ENCODE assay signal across 8 cellular contexts in genomic region chr14:21384494-21384851, GRCh38. TPM values are rescaled to one million over a fixed set of nuclear protein-coding genes. Genes with fewer than 3 reads are reported as not detected.
DNase-seq lines count a peak whose midpoint lies in the region; ATAC-seq, FAIRE-seq and TF ChIP-seq lines count a peak whose summit lies in the region.

No MANE protein-coding gene starts in this region.

- DNase-seq in astrocyte (ENCODE audit: low read depth) (no peak), mesendoderm (no peak), aorta (no peak), mucosa of gallbladder (ENCODE audit: low spot score) (no peak), SW480 (ENCODE audit: low spot score) (no peak)

- peak overlapping the region; percentile 65 for H2AFZ ChIP-seq in astrocyte (ENCODE audit: low read depth, low read length)

- H3K23ac ChIP-seq in mesendoderm (ENCODE audit: low read length), result no peak overlapping the region

- H3K27ac ChIP-seq in BLaER1 treated with 17β-estradiol and CSF1 and Interleukin-3, amounts not matched to agents 10 nM and 100 nM, result peak overlapping the region; percentile 96 to 99 (median 98)
- H3K27ac ChIP-seq in astrocyte (ENCODE audit: low read depth, low read length) (peak overlapping the region; percentile 95), mesendoderm (ENCODE audit: low read depth, low read length) (peak overlapping the region; percentile 60), aorta (ENCODE audit: low read depth in 1 of 2, low read length in 2 of 2) (peak overlapping the region in 1 of 2 donors; percentile 80)

- no peak overlapping the region for H3K18ac ChIP-seq in mesendoderm (ENCODE audit: low read length)

- peaks cover 19 to 41% (median 34%) of the 10 kb centered on the region in 11 experiments; a peak in 21 of 22 replicates for H4K20me1 ChIP-seq in BLaER1 treated with 17β-estradiol and CSF1 and Interleukin-3, amounts not matched to agents 10 nM and 100 nM
- H4K20me1 ChIP-seq in astrocyte (ENCODE audit: insufficient read depth, low read length), result peaks cover 29% of the 10 kb centered on the region

- H3K36me3 ChIP-seq in BLaER1 treated with 17β-estradiol and CSF1 and Interleukin-3, amounts not matched to agents 10 nM and 100 nM, result peaks cover 42 to 71% (median 57%) of the 10 kb centered on the region in 11 experiments
- H3K36me3 ChIP-seq in astrocyte (ENCODE audit: insufficient read depth, low read length) (peaks cover under 1% of the 10 kb centered on the region), mesendoderm (ENCODE audit: control insufficient read depth, insufficient read depth, low read length) (peaks cover 4% of the 10 kb centered on the region), aorta (ENCODE audit: control insufficient read depth in 1 of 2, insufficient read depth in 2 of 2, low read length in 1 of 2) (peaks cover 2 to 4% of the 10 kb centered on the region in 2 donors)

- H3K27me3 Mint-ChIP-seq in astrocyte (ENCODE audit: low read depth, unreplicated experiment), result no peaks in the 10 kb centered on the region

- peaks cover 46% of the 10 kb centered on the region for H3K79me2 ChIP-seq in astrocyte (ENCODE audit: insufficient read depth, low read length)
- peaks cover 35% of the 10 kb centered on the region for H3K79me2 ChIP-seq in mesendoderm (ENCODE audit: control insufficient read depth, insufficient read depth, low read length)

- ATAC-seq in GM19043 (IDR thresholded peaks at IDR 0.05; ENCODE audit: low read depth, unreplicated experiment), result peak; percentile 13
- peak; percentile 14 for ATAC-seq in HG03460 (IDR thresholded peaks at IDR 0.05; ENCODE audit: unreplicated experiment)
- no peak for ATAC-seq in aorta (ENCODE audit: low FRiP score)

- H4K5ac ChIP-seq in mesendoderm (ENCODE audit: low read length), result no peak overlapping the region

- FAIRE-seq in astrocyte (lab: Jason Lieb, UNC), result no peak

- H3K9me3 ChIP-seq in BLaER1 treated with 17β-estradiol and CSF1 and Interleukin-3, amounts not matched to agents 10 nM and 100 nM (replicated peaks in 1 of 11), result no peaks in the 10 kb centered on the region
- H3K9me3 ChIP-seq in astrocyte (ENCODE audit: insufficient read depth, low read depth, low read length) (no peaks in the 10 kb centered on the region), aorta (ENCODE audit: control insufficient read depth, low read length) (no peaks in the 10 kb centered on the region)

- H3K4me1 Mint-ChIP-seq in astrocyte (ENCODE audit: low read depth, unreplicated experiment), result peaks cover 12% of the 10 kb centered on the region

- no peak overlapping the region for H2BK15ac ChIP-seq in mesendoderm (replicated peaks; ENCODE audit: low read depth)

- no peak overlapping the region for H2AK5ac ChIP-seq in mesendoderm (ENCODE audit: low read length)

- H3K9me3 Mint-ChIP-seq in astrocyte (ENCODE audit: unreplicated experiment), result no peaks in the 10 kb centered on the region

- H3K4ac ChIP-seq in mesendoderm (ENCODE audit: low read depth, low read length), result no peak overlapping the region

- intact Hi-C loops in aorta (cut with DNase I), result loop anchor here (1.0 to 10.0 kb wide), 5 partner anchors 53 to 310 kb away; partner anchors contain the start of genes HNRNPC (in 2 of the 2), ARHGEF40 (in 1 of the 2) and CHD8 (in 1 of the 2)

- H3K36me3 Mint-ChIP-seq in astrocyte (ENCODE audit: low read depth, unreplicated experiment), result peaks cover 13% of the 10 kb centered on the region

- peak overlapping the region; percentile 76 to 91 (median 88) for H3K4me3 ChIP-seq in BLaER1 treated with 17β-estradiol and CSF1 and Interleukin-3, amounts not matched to agents 10 nM and 100 nM
- H3K4me3 ChIP-seq in astrocyte (ENCODE audit: insufficient read depth, low read depth, low read length), result peak overlapping the region; percentile 98
- H3K4me3 ChIP-seq in mesendoderm (ENCODE audit: low read length), result peak overlapping the region; percentile 52
- H3K4me3 ChIP-seq in aorta (ENCODE audit: low read length in 2 of 2), result peak overlapping the region; percentile 29 to 32

- peak overlapping the region; percentile 84 for H3K56ac ChIP-seq in mesendoderm (ENCODE audit: low read length)

- peak overlapping the region; percentile 99 for H3K27ac Mint-ChIP-seq in astrocyte (ENCODE audit: unreplicated experiment)

- no CpG with 5 or more reads among the region's 12 CpGs for WGBS in mesendoderm (ENCODE audit: extremely low coverage, insufficient coverage, low lambda C conversion rate)
- 0 to 1% methylated on average over 12 of the region's 12 CpGs for WGBS in aorta, 2 donors

- no peak overlapping the region for H2BK5ac ChIP-seq in mesendoderm (ENCODE audit: low read length)

- H3K79me1 ChIP-seq in mesendoderm (ENCODE audit: low read length), result peaks cover 1% of the 10 kb centered on the region

- H2BK120ac ChIP-seq in mesendoderm (ENCODE audit: low read depth, low read length), result no peak overlapping the region

- H3K4me1 ChIP-seq in BLaER1 treated with 17β-estradiol and CSF1 and Interleukin-3, amounts not matched to agents 10 nM and 100 nM, result peaks cover 30 to 53% (median 44%) of the 10 kb centered on the region in 10 experiments
- H3K4me1 ChIP-seq in astrocyte (ENCODE audit: insufficient read depth, low read length), result peaks cover 15% of the 10 kb centered on the region
- H3K4me1 ChIP-seq in mesendoderm (ENCODE audit: control insufficient read depth, low read depth, low read length), result no peaks in the 10 kb centered on the region
- peaks cover 0 to 2% of the 10 kb centered on the region in 2 donors for H3K4me1 ChIP-seq in aorta (ENCODE audit: control insufficient read depth in 1 of 2, insufficient read depth in 2 of 2, low read length in 2 of 2)

- peak overlapping the region; percentile 96 for H3K4me3 Mint-ChIP-seq in astrocyte (ENCODE audit: unreplicated experiment)

- H4K8ac ChIP-seq in mesendoderm (ENCODE audit: low read depth, low read length), result no peak overlapping the region

- H3K9ac ChIP-seq in BLaER1 treated with 17β-estradiol and CSF1 and Interleukin-3, amounts not matched to agents 10 nM and 100 nM, result peak overlapping the region; percentile 94 to 99 (median 97)
- H3K9ac ChIP-seq in astrocyte (ENCODE audit: low read length), result peak overlapping the region; percentile 98
- H3K9ac ChIP-seq in mesendoderm (ENCODE audit: low read length), result peak overlapping the region; percentile 88

- TF ChIP-seq CTCF in astrocyte (IDR thresholded peaks at IDR 0.05; ENCODE audit: insufficient read depth, low read depth, low read length), result no peak

- no peaks in the 10 kb centered on the region for H3K27me3 ChIP-seq in BLaER1 treated with 17β-estradiol and CSF1 and Interleukin-3, amounts not matched to agents 10 nM and 100 nM
- H3K27me3 ChIP-seq in astrocyte (ENCODE audit: insufficient read depth, low read length), result no peaks in the 10 kb centered on the region
- H3K27me3 ChIP-seq in mesendoderm (ENCODE audit: insufficient read depth, low read length, poor library complexity), result no peaks in the 10 kb centered on the region
- no peaks in the 10 kb centered on the region for H3K27me3 ChIP-seq in aorta (ENCODE audit: control insufficient read depth in 1 of 2, insufficient read depth in 2 of 2, low read length in 1 of 2)

- peak overlapping the region; percentile 79 to 94 (median 89) for H3K4me2 ChIP-seq in BLaER1 treated with 17β-estradiol and CSF1 and Interleukin-3, amounts not matched to agents 10 nM and 100 nM
- H3K4me2 ChIP-seq in astrocyte (ENCODE audit: low read length) (peak overlapping the region; percentile 98), mesendoderm (ENCODE audit: low read length) (peak overlapping the region; percentile 80)

RNA-seq across cellular contexts. Expression of gene SUPT16H, which starts 0.7 kb away (rescaled TPM):
- total RNA-seq in astrocyte (65.7 and 74.3 TPM in 2 replicates), aorta (10 to 100 TPM; 47.2 to 50.5 TPM), mucosa of gallbladder (46.8 TPM)
- 191 TPM for polyA plus RNA-seq in mesendoderm (2013, experiment 1 of 2)
- polyA plus RNA-seq in mesendoderm (2013, experiment 2 of 2), result 191 TPM
- polyA plus RNA-seq in aorta, result 10 to 100 TPM; 36.8 to 40.6 TPM

Comparison
In these comparisons a context has a peak if more than half of its experiments do, and no peak if none do; other contexts are left out.
1. H3K4me3 ChIP-seq: peak in every context shown above with its lines; median percentile 98 in astrocyte; 88 in BLaER1 treated with 17β-estradiol and CSF1 and Interleukin-3, amounts not matched to agents 10 nM and 100 nM; 52 in mesendoderm; 30 in aorta.